ENCODE assay signal across 10 cellular contexts in the genomic region with DNA sequence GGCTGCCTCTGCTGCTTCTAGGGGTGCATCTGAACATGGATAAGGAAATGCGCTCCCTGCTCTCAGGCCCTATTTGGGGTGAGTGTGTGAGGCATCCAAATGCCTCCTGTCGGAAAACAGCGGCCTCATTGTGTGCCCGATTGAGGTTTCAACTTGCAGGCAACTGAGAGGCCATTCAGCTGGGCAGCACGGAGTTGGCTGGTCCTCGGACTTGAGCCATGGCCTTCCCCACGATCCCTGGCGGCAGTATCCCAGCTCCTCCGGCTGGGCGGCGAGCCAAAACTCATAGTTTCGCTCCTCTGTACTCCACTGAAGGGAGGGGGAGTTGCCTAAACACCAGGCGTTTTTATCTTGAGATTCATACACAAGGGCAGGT.
A peak's percentile ranks its signal among the peaks of the same experiment; 100 is the strongest.
DNase-seq lines count a peak whose midpoint lies in the region; ATAC-seq and TF ChIP-seq lines count a peak whose summit lies in the region.
"Had no signal": no experiment of that assay in that cellular context is flagged by ENCODE, and none has a peak within 500 bp of the region (broad histone marks: within the 10 kb centered on the region; RNA-seq: fewer than 3 reads in every experiment).

No MANE protein-coding gene starts in this region.

- no peaks in the 10 kb centered on the region for H3F3A ChIP-seq in SK-N-SH (replicated peaks; ENCODE audit: insufficient read depth)

- WGBS in SK-N-SH (ENCODE audit: low lambda C conversion rate), result 17% methylated on average over 9 of the region's 13 CpGs
- 4 to 7% methylated on average over 7 to 13 of the region's 13 CpGs for WGBS in endodermal cell (ENCODE audit: insufficient coverage in 1 of 2, insufficient read length in 1 of 2), 2 experiments

- no peak for TF ChIP-seq EP300 in SK-N-SH (IDR thresholded peaks at IDR 0.05; ENCODE audit: borderline replicate concordance in 1 of 2, low read depth in 1 of 2, low read length in 1 of 2)

- H3K4me1 Mint-ChIP-seq in endodermal cell, result peaks cover 2% of the 10 kb centered on the region
- peaks cover 9% of the 10 kb centered on the region for H3K4me1 Mint-ChIP-seq in type B pancreatic cell (ENCODE audit: unreplicated experiment)
- H3K4me1 Mint-ChIP-seq: B cell had no signal

- H3K4me3 Mint-ChIP-seq in endodermal cell (peak overlapping the region; percentile 48), type B pancreatic cell (peak overlapping the region; percentile 85)
- H3K4me3 Mint-ChIP-seq: activated naive CD8-positive, alpha-beta T cell; B cell had no signal

- no peaks in the 10 kb centered on the region for H4K20me1 ChIP-seq in SK-N-SH (ENCODE audit: insufficient read depth)

- CTCF ChIA-PET in SK-N-SH (lab: Yijun Ruan, JAX), result no interaction called here

- H3K36me3 ChIP-seq in SK-N-SH (replicated peaks in 1 of 2; ENCODE audit: control insufficient read depth in 1 of 2, insufficient read depth in 2 of 2, low read length in 1 of 2), result no peaks in the 10 kb centered on the region
- no peaks in the 10 kb centered on the region for H3K36me3 ChIP-seq in endodermal cell (ENCODE audit: control insufficient read depth, insufficient read depth, low read length)

- peaks cover 97% of the 10 kb centered on the region for H3K27me3 Mint-ChIP-seq in endodermal cell (ENCODE audit: insufficient read depth)
- peaks cover 90% of the 10 kb centered on the region for H3K27me3 Mint-ChIP-seq in type B pancreatic cell

- H3K36me3 Mint-ChIP-seq in endodermal cell (ENCODE audit: low read depth) (no peaks in the 10 kb centered on the region), type B pancreatic cell (no peaks in the 10 kb centered on the region)
- H3K36me3 Mint-ChIP-seq: activated naive CD8-positive, alpha-beta T cell had no signal

- TF ChIP-seq CTCF in SK-N-SH (IDR thresholded peaks at IDR 0.05) (no peak), endodermal cell (conservative IDR thresholded peaks at IDR 0.05) (no peak), type B pancreatic cell (conservative IDR thresholded peaks at IDR 0.05) (no peak)

- peak; percentile 26 for DNase-seq in SK-N-SH
- DNase-seq in endodermal cell, result peak; percentile 64
- DNase-seq in left lobe of liver (ENCODE audit: low spot score), result no peak
- DNase-seq in type B pancreatic cell (ENCODE audit: extremely low spot score, unreplicated experiment), result no peak
- no peak for DNase-seq in SHP77 (lab: John Stamatoyannopoulos, UW)

- no peaks in the 10 kb centered on the region for H3K79me2 ChIP-seq in SK-N-SH (ENCODE audit: insufficient read depth)

- H3K27ac Mint-ChIP-seq in endodermal cell, result no peak overlapping the region
- no peak overlapping the region for H3K27ac Mint-ChIP-seq in type B pancreatic cell
- H3K27ac Mint-ChIP-seq: activated naive CD8-positive, alpha-beta T cell; B cell had no signal

- no peak overlapping the region for H3K4me3 ChIP-seq in SK-N-SH (ENCODE audit: low read depth in 2 of 2, low read length in 1 of 2)
- peak overlapping the region; percentile 74 for H3K4me3 ChIP-seq in endodermal cell (ENCODE audit: low read length)

- no peak overlapping the region for H2AFZ ChIP-seq in SK-N-SH (ENCODE audit: low read depth)

- H3K9me3 ChIP-seq in SK-N-SH (no peaks in the 10 kb centered on the region), endodermal cell (ENCODE audit: control insufficient read depth, low read length) (no peaks in the 10 kb centered on the region)

- H3K4me2 ChIP-seq in SK-N-SH, result no peak overlapping the region

- no peak overlapping the region for H3K9ac ChIP-seq in SK-N-SH
- no peak overlapping the region for H3K9ac ChIP-seq in endodermal cell (ENCODE audit: extremely low read depth, low read length, poor library complexity, severe bottlenecking)

- no peak for ATAC-seq in SK-N-SH treated with all-trans-retinoic acid at 6 μM for 48 hours
- ATAC-seq in left lobe of liver, result peak; percentile 17
- ATAC-seq in GM21515 (IDR thresholded peaks at IDR 0.05; ENCODE audit: unreplicated experiment), result no peak
- ATAC-seq in HG02840 (IDR thresholded peaks at IDR 0.05; ENCODE audit: low FRiP score, unreplicated experiment), result no peak

- H3K27ac ChIP-seq in SK-N-SH (ENCODE audit: low read depth in 2 of 2, low read length in 1 of 2), result no peak overlapping the region
- no peak overlapping the region for H3K27ac ChIP-seq in endodermal cell (ENCODE audit: low read depth, low read length)

- H3K4me1 ChIP-seq in SK-N-SH (ENCODE audit: control insufficient read depth in 1 of 2, insufficient read depth in 2 of 2, low read depth in 1 of 2, low read length in 1 of 2) (peaks cover 0 to 12% of the 10 kb centered on the region in 2 experiments; a peak in 1 of 4 replicates), endodermal cell (ENCODE audit: control insufficient read depth, insufficient read depth, low read length) (peaks cover 3% of the 10 kb centered on the region)

- peaks cover 28% of the 10 kb centered on the region for H3K27me3 ChIP-seq in SK-N-SH (ENCODE audit: insufficient read depth)
- H3K27me3 ChIP-seq in endodermal cell (ENCODE audit: control insufficient read depth, insufficient read depth, low read length, poor library complexity, severe bottlenecking), result peaks cover 97% of the 10 kb centered on the region

- no peak for TF ChIP-seq RAD21 in SK-N-SH (IDR thresholded peaks at IDR 0.05; ENCODE audit: low read length)

- H3K9me2 ChIP-seq in SK-N-SH, result no peaks in the 10 kb centered on the region

- H3K9me3 Mint-ChIP-seq in endodermal cell (no peaks in the 10 kb centered on the region), type B pancreatic cell (no peaks in the 10 kb centered on the region)

- POLR2A ChIA-PET in SK-N-SH (lab: Yijun Ruan, JAX), result no interaction called here

TF ChIP-seq in SK-N-SH, 30 proteins besides CTCF, POLR2A, EP300 and RAD21:
- TF ChIP-seq, protein P1, sequence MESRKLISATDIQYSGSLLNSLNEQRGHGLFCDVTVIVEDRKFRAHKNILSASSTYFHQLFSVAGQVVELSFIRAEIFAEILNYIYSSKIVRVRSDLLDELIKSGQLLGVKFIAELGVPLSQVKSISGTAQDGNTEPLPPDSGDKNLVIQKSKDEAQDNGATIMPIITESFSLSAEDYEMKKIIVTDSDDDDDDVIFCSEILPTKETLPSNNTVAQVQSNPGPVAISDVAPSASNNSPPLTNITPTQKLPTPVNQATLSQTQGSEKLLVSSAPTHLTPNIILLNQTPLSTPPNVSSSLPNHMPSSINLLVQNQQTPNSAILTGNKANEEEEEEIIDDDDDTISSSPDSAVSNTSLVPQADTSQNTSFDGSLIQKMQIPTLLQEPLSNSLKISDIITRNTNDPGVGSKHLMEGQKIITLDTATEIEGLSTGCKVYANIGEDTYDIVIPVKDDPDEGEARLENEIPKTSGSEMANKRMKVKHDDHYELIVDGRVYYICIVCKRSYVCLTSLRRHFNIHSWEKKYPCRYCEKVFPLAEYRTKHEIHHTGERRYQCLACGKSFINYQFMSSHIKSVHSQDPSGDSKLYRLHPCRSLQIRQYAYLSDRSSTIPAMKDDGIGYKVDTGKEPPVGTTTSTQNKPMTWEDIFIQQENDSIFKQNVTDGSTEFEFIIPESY (IDR thresholded peaks at IDR 0.05; ENCODE audit: borderline replicate concordance, low read depth), result no peak
- TF ChIP-seq TAF1 (IDR thresholded peaks at IDR 0.05; ENCODE audit: borderline replicate concordance, low read depth, low read length), result no peak

TF ChIP-seq in SK-N-SH treated with all-trans-retinoic acid at 6 μM for 48 hours, 23 proteins besides CTCF, POLR2A, EP300 and RAD21 (continues in another document):
- no peak for TF ChIP-seq OSR1 (CRISPR knock-in tag; IDR thresholded peaks at IDR 0.05)
- TF ChIP-seq GLIS3 (CRISPR knock-in tag; IDR thresholded peaks at IDR 0.05), result no peak
- TF ChIP-seq ZFP30 (CRISPR knock-in tag; IDR thresholded peaks at IDR 0.05), result no peak
- TF ChIP-seq, protein P2, sequence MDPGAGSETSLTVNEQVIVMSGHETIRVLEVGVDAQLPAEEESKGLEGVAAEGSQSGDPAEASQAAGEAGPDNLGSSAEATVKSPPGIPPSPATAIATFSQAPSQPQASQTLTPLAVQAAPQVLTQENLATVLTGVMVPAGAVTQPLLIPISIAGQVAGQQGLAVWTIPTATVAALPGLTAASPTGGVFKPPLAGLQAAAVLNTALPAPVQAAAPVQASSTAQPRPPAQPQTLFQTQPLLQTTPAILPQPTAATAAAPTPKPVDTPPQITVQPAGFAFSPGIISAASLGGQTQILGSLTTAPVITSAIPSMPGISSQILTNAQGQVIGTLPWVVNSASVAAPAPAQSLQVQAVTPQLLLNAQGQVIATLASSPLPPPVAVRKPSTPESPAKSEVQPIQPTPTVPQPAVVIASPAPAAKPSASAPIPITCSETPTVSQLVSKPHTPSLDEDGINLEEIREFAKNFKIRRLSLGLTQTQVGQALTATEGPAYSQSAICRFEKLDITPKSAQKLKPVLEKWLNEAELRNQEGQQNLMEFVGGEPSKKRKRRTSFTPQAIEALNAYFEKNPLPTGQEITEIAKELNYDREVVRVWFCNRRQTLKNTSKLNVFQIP (CRISPR knock-in tag; IDR thresholded peaks at IDR 0.05; ENCODE audit: borderline replicate concordance, low read depth), result no peak
- no peak for TF ChIP-seq SNAI2 (CRISPR knock-in tag; IDR thresholded peaks at IDR 0.05)
- TF ChIP-seq BACH2 (CRISPR knock-in tag; IDR thresholded peaks at IDR 0.05; ENCODE audit: borderline replicate concordance), result no peak
- TF ChIP-seq ESRRG (CRISPR knock-in tag; IDR thresholded peaks at IDR 0.05), result no peak
- TF ChIP-seq, protein P3, sequence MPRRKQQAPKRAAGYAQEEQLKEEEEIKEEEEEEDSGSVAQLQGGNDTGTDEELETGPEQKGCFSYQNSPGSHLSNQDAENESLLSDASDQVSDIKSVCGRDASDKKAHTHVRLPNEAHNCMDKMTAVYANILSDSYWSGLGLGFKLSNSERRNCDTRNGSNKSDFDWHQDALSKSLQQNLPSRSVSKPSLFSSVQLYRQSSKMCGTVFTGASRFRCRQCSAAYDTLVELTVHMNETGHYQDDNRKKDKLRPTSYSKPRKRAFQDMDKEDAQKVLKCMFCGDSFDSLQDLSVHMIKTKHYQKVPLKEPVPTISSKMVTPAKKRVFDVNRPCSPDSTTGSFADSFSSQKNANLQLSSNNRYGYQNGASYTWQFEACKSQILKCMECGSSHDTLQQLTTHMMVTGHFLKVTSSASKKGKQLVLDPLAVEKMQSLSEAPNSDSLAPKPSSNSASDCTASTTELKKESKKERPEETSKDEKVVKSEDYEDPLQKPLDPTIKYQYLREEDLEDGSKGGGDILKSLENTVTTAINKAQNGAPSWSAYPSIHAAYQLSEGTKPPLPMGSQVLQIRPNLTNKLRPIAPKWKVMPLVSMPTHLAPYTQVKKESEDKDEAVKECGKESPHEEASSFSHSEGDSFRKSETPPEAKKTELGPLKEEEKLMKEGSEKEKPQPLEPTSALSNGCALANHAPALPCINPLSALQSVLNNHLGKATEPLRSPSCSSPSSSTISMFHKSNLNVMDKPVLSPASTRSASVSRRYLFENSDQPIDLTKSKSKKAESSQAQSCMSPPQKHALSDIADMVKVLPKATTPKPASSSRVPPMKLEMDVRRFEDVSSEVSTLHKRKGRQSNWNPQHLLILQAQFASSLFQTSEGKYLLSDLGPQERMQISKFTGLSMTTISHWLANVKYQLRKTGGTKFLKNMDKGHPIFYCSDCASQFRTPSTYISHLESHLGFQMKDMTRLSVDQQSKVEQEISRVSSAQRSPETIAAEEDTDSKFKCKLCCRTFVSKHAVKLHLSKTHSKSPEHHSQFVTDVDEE (CRISPR knock-in tag; IDR thresholded peaks at IDR 0.05), result no peak
- TF ChIP-seq ZFP3 (CRISPR knock-in tag; IDR thresholded peaks at IDR 0.05), result no peak
- no peak for TF ChIP-seq ZC3H10 (CRISPR knock-in tag; IDR thresholded peaks at IDR 0.05)

Comparison
In these comparisons a context has a peak if more than half of its experiments do, and no peak if none do; other contexts are left out.
1. DNase-seq: peak in SK-N-SH (single experiment) and endodermal cell (single experiment); none in left lobe of liver (single experiment), type B pancreatic cell (single experiment) and SHP77 (0 of 2).